Comparison of ENCODE assay signal across 1 cellular context in the genomic region with DNA sequence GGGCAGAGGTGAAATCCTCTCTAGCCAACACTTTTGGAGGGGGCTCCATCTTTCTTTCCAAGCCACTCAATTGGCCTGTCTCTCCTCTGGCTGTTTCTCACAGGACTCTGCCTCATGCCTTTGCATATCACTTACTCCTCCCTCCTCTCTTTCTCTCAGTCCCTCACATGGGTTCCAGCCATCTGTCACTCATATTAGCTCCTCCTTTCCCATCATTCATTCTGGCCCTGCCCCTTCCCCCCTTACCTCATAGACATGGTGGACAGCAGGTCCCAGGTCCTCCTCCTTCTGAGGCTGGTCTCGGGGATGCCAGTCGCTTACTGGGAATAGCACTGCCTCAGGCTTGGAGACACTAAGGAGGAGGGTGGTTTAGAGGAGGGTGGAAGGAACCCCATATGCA.
TF ChIP-seq lines count a peak whose summit lies in the region.

No MANE protein-coding gene starts in this region.

TF ChIP-seq in SK-N-SH treated with all-trans-retinoic acid at 6 μM for 48 hours, 23 proteins besides CTCF, POLR2A, EP300 and RAD21 (continued from another document):
- TF ChIP-seq, protein P1, sequence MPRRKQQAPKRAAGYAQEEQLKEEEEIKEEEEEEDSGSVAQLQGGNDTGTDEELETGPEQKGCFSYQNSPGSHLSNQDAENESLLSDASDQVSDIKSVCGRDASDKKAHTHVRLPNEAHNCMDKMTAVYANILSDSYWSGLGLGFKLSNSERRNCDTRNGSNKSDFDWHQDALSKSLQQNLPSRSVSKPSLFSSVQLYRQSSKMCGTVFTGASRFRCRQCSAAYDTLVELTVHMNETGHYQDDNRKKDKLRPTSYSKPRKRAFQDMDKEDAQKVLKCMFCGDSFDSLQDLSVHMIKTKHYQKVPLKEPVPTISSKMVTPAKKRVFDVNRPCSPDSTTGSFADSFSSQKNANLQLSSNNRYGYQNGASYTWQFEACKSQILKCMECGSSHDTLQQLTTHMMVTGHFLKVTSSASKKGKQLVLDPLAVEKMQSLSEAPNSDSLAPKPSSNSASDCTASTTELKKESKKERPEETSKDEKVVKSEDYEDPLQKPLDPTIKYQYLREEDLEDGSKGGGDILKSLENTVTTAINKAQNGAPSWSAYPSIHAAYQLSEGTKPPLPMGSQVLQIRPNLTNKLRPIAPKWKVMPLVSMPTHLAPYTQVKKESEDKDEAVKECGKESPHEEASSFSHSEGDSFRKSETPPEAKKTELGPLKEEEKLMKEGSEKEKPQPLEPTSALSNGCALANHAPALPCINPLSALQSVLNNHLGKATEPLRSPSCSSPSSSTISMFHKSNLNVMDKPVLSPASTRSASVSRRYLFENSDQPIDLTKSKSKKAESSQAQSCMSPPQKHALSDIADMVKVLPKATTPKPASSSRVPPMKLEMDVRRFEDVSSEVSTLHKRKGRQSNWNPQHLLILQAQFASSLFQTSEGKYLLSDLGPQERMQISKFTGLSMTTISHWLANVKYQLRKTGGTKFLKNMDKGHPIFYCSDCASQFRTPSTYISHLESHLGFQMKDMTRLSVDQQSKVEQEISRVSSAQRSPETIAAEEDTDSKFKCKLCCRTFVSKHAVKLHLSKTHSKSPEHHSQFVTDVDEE (CRISPR knock-in tag; IDR thresholded peaks at IDR 0.05), result no peak
- TF ChIP-seq ZFP30 (CRISPR knock-in tag; IDR thresholded peaks at IDR 0.05) (no peak), TCF4 (CRISPR knock-in tag; IDR thresholded peaks at IDR 0.05; ENCODE audit: borderline replicate concordance) (no peak), OSR1 (CRISPR knock-in tag; IDR thresholded peaks at IDR 0.05) (no peak), BACH2 (CRISPR knock-in tag; IDR thresholded peaks at IDR 0.05; ENCODE audit: borderline replicate concordance) (no peak), GLIS3 (CRISPR knock-in tag; IDR thresholded peaks at IDR 0.05) (no peak), RARB (CRISPR knock-in tag; IDR thresholded peaks at IDR 0.05) (no peak), SNAI2 (CRISPR knock-in tag; IDR thresholded peaks at IDR 0.05) (no peak), PPARA (CRISPR knock-in tag; IDR thresholded peaks at IDR 0.05; ENCODE audit: borderline replicate concordance) (no peak), ISL1 (CRISPR knock-in tag; IDR thresholded peaks at IDR 0.05) (no peak)
- TF ChIP-seq, protein P2, sequence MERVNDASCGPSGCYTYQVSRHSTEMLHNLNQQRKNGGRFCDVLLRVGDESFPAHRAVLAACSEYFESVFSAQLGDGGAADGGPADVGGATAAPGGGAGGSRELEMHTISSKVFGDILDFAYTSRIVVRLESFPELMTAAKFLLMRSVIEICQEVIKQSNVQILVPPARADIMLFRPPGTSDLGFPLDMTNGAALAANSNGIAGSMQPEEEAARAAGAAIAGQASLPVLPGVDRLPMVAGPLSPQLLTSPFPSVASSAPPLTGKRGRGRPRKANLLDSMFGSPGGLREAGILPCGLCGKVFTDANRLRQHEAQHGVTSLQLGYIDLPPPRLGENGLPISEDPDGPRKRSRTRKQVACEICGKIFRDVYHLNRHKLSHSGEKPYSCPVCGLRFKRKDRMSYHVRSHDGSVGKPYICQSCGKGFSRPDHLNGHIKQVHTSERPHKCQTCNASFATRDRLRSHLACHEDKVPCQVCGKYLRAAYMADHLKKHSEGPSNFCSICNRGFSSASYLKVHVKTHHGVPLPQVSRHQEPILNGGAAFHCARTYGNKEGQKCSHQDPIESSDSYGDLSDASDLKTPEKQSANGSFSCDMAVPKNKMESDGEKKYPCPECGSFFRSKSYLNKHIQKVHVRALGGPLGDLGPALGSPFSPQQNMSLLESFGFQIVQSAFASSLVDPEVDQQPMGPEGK (CRISPR knock-in tag; IDR thresholded peaks at IDR 0.05; ENCODE audit: borderline replicate concordance), result no peak
- TF ChIP-seq, protein P3, sequence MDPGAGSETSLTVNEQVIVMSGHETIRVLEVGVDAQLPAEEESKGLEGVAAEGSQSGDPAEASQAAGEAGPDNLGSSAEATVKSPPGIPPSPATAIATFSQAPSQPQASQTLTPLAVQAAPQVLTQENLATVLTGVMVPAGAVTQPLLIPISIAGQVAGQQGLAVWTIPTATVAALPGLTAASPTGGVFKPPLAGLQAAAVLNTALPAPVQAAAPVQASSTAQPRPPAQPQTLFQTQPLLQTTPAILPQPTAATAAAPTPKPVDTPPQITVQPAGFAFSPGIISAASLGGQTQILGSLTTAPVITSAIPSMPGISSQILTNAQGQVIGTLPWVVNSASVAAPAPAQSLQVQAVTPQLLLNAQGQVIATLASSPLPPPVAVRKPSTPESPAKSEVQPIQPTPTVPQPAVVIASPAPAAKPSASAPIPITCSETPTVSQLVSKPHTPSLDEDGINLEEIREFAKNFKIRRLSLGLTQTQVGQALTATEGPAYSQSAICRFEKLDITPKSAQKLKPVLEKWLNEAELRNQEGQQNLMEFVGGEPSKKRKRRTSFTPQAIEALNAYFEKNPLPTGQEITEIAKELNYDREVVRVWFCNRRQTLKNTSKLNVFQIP (CRISPR knock-in tag; IDR thresholded peaks at IDR 0.05; ENCODE audit: borderline replicate concordance, low read depth), result no peak
